Comparison of ENCODE assay signal across 23 cellular contexts in the genomic region with DNA sequence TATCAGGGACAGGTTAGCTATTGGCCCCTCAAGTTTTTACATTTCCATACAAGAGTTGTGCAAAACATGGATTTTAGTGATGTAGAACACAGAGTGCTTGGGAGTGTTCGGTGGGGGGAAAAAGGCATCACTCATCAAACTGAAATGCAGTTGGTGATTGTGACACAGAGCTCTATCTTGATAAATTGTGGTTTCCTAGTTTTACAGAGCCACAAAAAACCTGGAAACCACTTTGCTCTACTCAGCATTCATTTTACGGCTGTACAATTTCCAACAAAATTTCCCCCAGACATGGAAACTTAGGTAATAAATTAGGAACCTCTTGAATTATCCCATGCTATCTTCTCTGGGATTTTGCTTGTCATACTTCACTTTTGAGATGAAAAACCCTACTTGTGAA.
DNase-seq lines count a peak whose midpoint lies in the region; ATAC-seq, FAIRE-seq and TF ChIP-seq lines count a peak whose summit lies in the region.
"Had no signal": no experiment of that assay in that cellular context is flagged by ENCODE, and none has a peak within 500 bp of the region (broad histone marks: within the 10 kb centered on the region; RNA-seq: fewer than 3 reads in every experiment).

No MANE protein-coding gene starts in this region.

- H3K9ac ChIP-seq in GM23248 (no peak overlapping the region), astrocyte (ENCODE audit: low read length) (no peak overlapping the region)

- no peak overlapping the region for H2AFZ ChIP-seq in GM23248
- no peak overlapping the region for H2AFZ ChIP-seq in astrocyte (ENCODE audit: low read depth, low read length)

- no peaks in the 10 kb centered on the region for H3K27me3 Mint-ChIP-seq in astrocyte (ENCODE audit: low read depth, unreplicated experiment)
- H3K27me3 Mint-ChIP-seq: activated CD4-positive, alpha-beta T cell treated with anti-CD3 and anti-CD28 coated beads, Interleukin-2, amount 10 ng/mL, durations not matched to agents 7 days and 5 days; activated naive CD4-positive, alpha-beta T cell treated with anti-CD3 and anti-CD28 coated beads, Interleukin-2, amount 50 U/mL, for 24 hours had no signal

- no peak overlapping the region for H3K27ac Mint-ChIP-seq in astrocyte (ENCODE audit: unreplicated experiment)
- H3K27ac Mint-ChIP-seq: activated CD4-positive, alpha-beta T cell treated with anti-CD3 and anti-CD28 coated beads, Interleukin-2, amount 10 ng/mL, durations not matched to agents 7 days and 5 days; activated naive CD4-positive, alpha-beta T cell treated with anti-CD3 and anti-CD28 coated beads, Interleukin-2, amount 50 U/mL, for 24 hours; CD8-positive, alpha-beta T cell; stimulated activated effector memory CD8-positive, alpha-beta T cell treated with anti-CD3 and anti-CD28 coated beads, Interleukin-12 subunit alpha, Interleukin-12 subunit beta, amount 100 ng/mL, for 72 hours had no signal

- TF ChIP-seq CTCF in astrocyte (IDR thresholded peaks at IDR 0.05; ENCODE audit: insufficient read depth, low read depth, low read length) = no peak

- FAIRE-seq in astrocyte (lab: Jason Lieb, UNC) = peak; percentile 34
- FAIRE-seq: GM12878, H1, HTR-8/SVneo, TTC549 had no signal

- in situ Hi-C loops in GM23248 (cut with MboI) = no loop called here
- in situ Hi-C loops in KBM-7 (cut with MboI; ENCODE audit: low pct_unique_long_range_greater_than_20kb, low sequenced_read_pairs) = no loop called here

- H3K27me3 ChIP-seq in GM23248 (replicated peaks; ENCODE audit: insufficient read depth) (no peaks in the 10 kb centered on the region), astrocyte (ENCODE audit: insufficient read depth, low read length) (no peaks in the 10 kb centered on the region)
- H3K27me3 ChIP-seq: cardiac muscle cell, spleen, tibial nerve had no signal

- H4K20me1 ChIP-seq in GM23248 (ENCODE audit: insufficient read depth) = no peaks in the 10 kb centered on the region
- no peaks in the 10 kb centered on the region for H4K20me1 ChIP-seq in astrocyte (ENCODE audit: insufficient read depth, low read length)

- peaks cover 23% of the 10 kb centered on the region for H3K4me1 Mint-ChIP-seq in astrocyte (ENCODE audit: low read depth, unreplicated experiment)
- H3K4me1 Mint-ChIP-seq: activated CD4-positive, alpha-beta T cell treated with anti-CD3 and anti-CD28 coated beads, Interleukin-2, amount 10 ng/mL, durations not matched to agents 7 days and 5 days; activated naive CD4-positive, alpha-beta T cell treated with anti-CD3 and anti-CD28 coated beads, Interleukin-2, amount 50 U/mL, for 24 hours; stimulated activated effector memory CD8-positive, alpha-beta T cell treated with anti-CD3 and anti-CD28 coated beads, Interleukin-12 subunit alpha, Interleukin-12 subunit beta, amount 100 ng/mL, for 72 hours had no signal

- peak; percentile 76 for DNase-seq in A172 (ENCODE audit: low spot score)
- peak; percentile 70 for DNase-seq in GM23248
- DNase-seq in astrocyte (ENCODE audit: low read depth) = peak; percentile 60
- DNase-seq in iris pigment epithelial cell (ENCODE audit: low read depth) = peak; percentile 84
- DNase-seq in NCI-H510A treated with DMSO at 0.1 percent for 48 hours (lab: John Stamatoyannopoulos, UW) = no peak
- DNase-seq in KBM-7 = no peak
- DNase-seq: activated CD4-positive, alpha-beta T cell treated with anti-CD3 and anti-CD28 coated beads, Interleukin-2, amount 10 ng/mL, durations not matched to agents 7 days and 5 days; CD8-positive, alpha-beta T cell; effector CD4-positive, alpha-beta T cell; foreskin melanocyte; NCI-H1694 treated with DMSO at 0.1 percent for 48 hours; NCI-H510A; spleen had no signal

- H3K9me3 ChIP-seq in GM23248 (ENCODE audit: low read depth) = no peaks in the 10 kb centered on the region
- H3K9me3 ChIP-seq in astrocyte (ENCODE audit: insufficient read depth, low read depth, low read length) = no peaks in the 10 kb centered on the region
- H3K9me3 ChIP-seq: tibial nerve had no signal

- H3K36me3 ChIP-seq in GM23248 (ENCODE audit: low read depth) (no peaks in the 10 kb centered on the region), astrocyte (ENCODE audit: insufficient read depth, low read length) (no peaks in the 10 kb centered on the region)
- H3K36me3 ChIP-seq: cardiac muscle cell, spleen, tibial nerve had no signal

- WGBS in GM23248 (ENCODE audit: low coverage in 1 of 2, low lambda C conversion rate in 2 of 2, missing lambda C conversion rate in 2 of 2), 2 experiments = 62 to 70% methylated on average over 2 of the region's 2 CpGs

- H3K4me2 ChIP-seq in GM23248 (ENCODE audit: unreplicated experiment) = peak overlapping the region; percentile 1
- H3K4me2 ChIP-seq in astrocyte (ENCODE audit: low read length) = peak overlapping the region; percentile 2

- no peaks in the 10 kb centered on the region for H3K36me3 Mint-ChIP-seq in astrocyte (ENCODE audit: low read depth, unreplicated experiment)
- H3K36me3 Mint-ChIP-seq: activated naive CD4-positive, alpha-beta T cell treated with anti-CD3 and anti-CD28 coated beads, Interleukin-2, amount 50 U/mL, for 24 hours; CD8-positive, alpha-beta T cell; stimulated activated effector memory CD8-positive, alpha-beta T cell treated with anti-CD3 and anti-CD28 coated beads, Interleukin-12 subunit alpha, Interleukin-12 subunit beta, amount 100 ng/mL, for 72 hours had no signal

- no peak overlapping the region for H3K4me3 ChIP-seq in GM23248
- H3K4me3 ChIP-seq in astrocyte (ENCODE audit: insufficient read depth, low read depth, low read length) = no peak overlapping the region
- H3K4me3 ChIP-seq: cardiac muscle cell, GM12878, spleen, tibial nerve had no signal

- H3K4me3 Mint-ChIP-seq in astrocyte (ENCODE audit: unreplicated experiment) = peak overlapping the region; percentile 24
- H3K4me3 Mint-ChIP-seq: activated CD4-positive, alpha-beta T cell treated with anti-CD3 and anti-CD28 coated beads, Interleukin-2, amount 10 ng/mL, durations not matched to agents 7 days and 5 days; activated naive CD4-positive, alpha-beta T cell treated with anti-CD3 and anti-CD28 coated beads, Interleukin-2, amount 50 U/mL, for 24 hours; CD8-positive, alpha-beta T cell; stimulated activated effector memory CD8-positive, alpha-beta T cell treated with anti-CD3 and anti-CD28 coated beads, Interleukin-12 subunit alpha, Interleukin-12 subunit beta, amount 100 ng/mL, for 72 hours had no signal

- H3K9me3 Mint-ChIP-seq in astrocyte (ENCODE audit: unreplicated experiment) = peaks cover under 1% of the 10 kb centered on the region

- H3K27ac ChIP-seq in GM23248 = no peak overlapping the region
- no peak overlapping the region for H3K27ac ChIP-seq in astrocyte (ENCODE audit: low read depth, low read length)
- H3K27ac ChIP-seq: cardiac muscle cell, spleen had no signal

- no peaks in the 10 kb centered on the region for H3K9me2 ChIP-seq in GM23248 (ENCODE audit: insufficient read depth)

- ATAC-seq in HG03520 (IDR thresholded peaks at IDR 0.05; ENCODE audit: unreplicated experiment) = no peak
- no peak for ATAC-seq in GM21360 (IDR thresholded peaks at IDR 0.05; ENCODE audit: unreplicated experiment)
- ATAC-seq: CD8-positive, alpha-beta T cell; GM12878; stimulated activated effector memory CD8-positive, alpha-beta T cell treated with anti-CD3 and anti-CD28 coated beads, Interleukin-12 subunit alpha, Interleukin-12 subunit beta, amount 100 ng/mL, for 72 hours had no signal

- no peaks in the 10 kb centered on the region for H3K79me2 ChIP-seq in GM23248 (ENCODE audit: insufficient read depth)
- H3K79me2 ChIP-seq in astrocyte (ENCODE audit: insufficient read depth, low read length) = no peaks in the 10 kb centered on the region

- H3F3A ChIP-seq in GM23248 (ENCODE audit: insufficient read depth) = peaks cover 16% of the 10 kb centered on the region; the same call in 1 of the 2 replicates

- peaks cover 23% of the 10 kb centered on the region for H3K4me1 ChIP-seq in GM23248 (ENCODE audit: insufficient read depth)
- H3K4me1 ChIP-seq in astrocyte (ENCODE audit: insufficient read depth, low read length) = no peaks in the 10 kb centered on the region
- H3K4me1 ChIP-seq: spleen had no signal

Comparison
In these comparisons a context has a peak if more than half of its experiments do, and no peak if none do; other contexts are left out.
1. DNase-seq: peak in A172 (single experiment), GM23248 (single experiment), astrocyte (single experiment) and iris pigment epithelial cell (single experiment); none in NCI-H510A treated with DMSO at 0.1 percent for 48 hours (single experiment) and KBM-7 (single experiment).